Comparison of ENCODE assay signal across 23 cellular contexts in genomic region chr17:8018436-8018835, GRCh38. TPM values are rescaled to one million over a fixed set of nuclear protein-coding genes. Genes with fewer than 3 reads are reported as not detected.
DNase-seq lines count a peak whose midpoint lies in the region; ATAC-seq and TF ChIP-seq lines count a peak whose summit lies in the region.
"Had no signal": no experiment of that assay in that cellular context is flagged by ENCODE, and none has a peak within 500 bp of the region (broad histone marks: within the 10 kb centered on the region; RNA-seq: fewer than 3 reads in every experiment).

No MANE protein-coding gene starts in this region.

- H3K9ac ChIP-seq in mammary epithelial cell (ENCODE audit: insufficient read depth, low read length), result peak overlapping the region; percentile 31

- no peak overlapping the region for H2AFZ ChIP-seq in mammary epithelial cell (ENCODE audit: low read depth, low read length)

- CTCF ChIA-PET in mammary epithelial cell (lab: Charles Lee; ENCODE audit: low non-redundant PET), result interaction anchor here (0.5 to 2.9 kb wide), 2 partner anchors 23 to 161 kb away, joined by 3 to 24 read pairs; partner anchors contain the start of gene NAA38

- H3K36me3 ChIP-seq in mammary epithelial cell (ENCODE audit: insufficient read depth, low read length) (no peaks in the 10 kb centered on the region), prostate gland (no peaks in the 10 kb centered on the region)
- H3K36me3 ChIP-seq: gastroesophageal sphincter, SJCRH30 had no signal

- ATAC-seq in GM21576 (IDR thresholded peaks at IDR 0.05; ENCODE audit: unreplicated experiment), result no peak
- ATAC-seq: gastroesophageal sphincter had no signal

- BruUV-seq in mammary epithelial cell (replicated peaks; lab: Mats Ljungman, UMichigan), result no TSS peak

- H3K9me3 ChIP-seq in mammary epithelial cell (replicated peaks; ENCODE audit: insufficient read depth, low read length) (no peaks in the 10 kb centered on the region), prostate gland (no peaks in the 10 kb centered on the region)
- H3K9me3 ChIP-seq: gastroesophageal sphincter, SJCRH30 had no signal

- H3K27me3 ChIP-seq in mammary epithelial cell (ENCODE audit: insufficient read depth, low read length) (no peaks in the 10 kb centered on the region), prostate gland (replicated peaks; ENCODE audit: insufficient read depth) (no peaks in the 10 kb centered on the region)
- H3K27me3 ChIP-seq: SJCRH30 had no signal

- 56% methylated on average over 3 of the region's 3 CpGs for whole genome bisulfite sequencing in mammary epithelial cell (ENCODE audit: low coverage, missing lambda C conversion rate)
- WGBS in prostate gland, result 76% methylated on average over 3 of the region's 3 CpGs

- H3K4me3 ChIP-seq in mammary epithelial cell (replicated peaks in 1 of 3; ENCODE audit: insufficient read depth in 1 of 3, low read depth in 2 of 3, low read length in 3 of 3), result no peak overlapping the region
- H3K4me3 ChIP-seq in prostate gland, result no peak overlapping the region
- H3K4me3 ChIP-seq: gastroesophageal sphincter, lung, SJCRH30 had no signal

- intact Hi-C loops in mammary epithelial cell (cut with micrococcal nuclease), result loop anchor here (2.0 kb wide), 1 partner anchor 100 kb away; the partner anchor contains the start of gene ALOXE3
- intact Hi-C loops in prostate gland (cut with DNase I), result no loop called here

- no peaks in the 10 kb centered on the region for H3K79me2 ChIP-seq in mammary epithelial cell (ENCODE audit: insufficient read depth, low read length)

- H4K20me1 ChIP-seq in mammary epithelial cell (ENCODE audit: insufficient read depth, low read length), result no peaks in the 10 kb centered on the region

- H3K4me2 ChIP-seq in mammary epithelial cell (ENCODE audit: insufficient read depth, low read depth, low read length), result peak overlapping the region; percentile 70

- peak; percentile 3 for DNase-seq in GF-D8 (lab: John Stamatoyannopoulos, UW)
- peak; percentile 60 for DNase-seq in NCI-H82 (lab: John Stamatoyannopoulos, UW)
- no peak for DNase-seq in mammary epithelial cell
- no peak for DNase-seq in prostate gland (ENCODE audit: low spot score)
- no peak for DNase-seq in HUDEP-2 (lab: John Stamatoyannopoulos, UW; ENCODE audit: unreplicated experiment in 76 of 76)
- no peak for DNase-seq in retina
- DNase-seq: activated CD4-positive, alpha-beta T cell treated with anti-CD3 and anti-CD28 coated beads, Interleukin-2, amount 10 ng/mL, durations not matched to agents 7 days and 5 days; activated naive CD8-positive, alpha-beta T cell treated with anti-CD3 and anti-CD28 coated beads, Interleukin-2, amount 10 ng/mL, durations not matched to agents 7 days and 5 days; AML-193; effector CD8-positive, alpha-beta T cell; NCI-H1694; NCI-H2171 treated with DMSO at 0.1 percent for 48 hours; NCI-H524 treated with DMSO at 0.1 percent for 48 hours; SJCRH30; stimulated activated CD4-positive, alpha-beta T cell treated with anti-CD3 and anti-CD28 coated beads, Interleukin-2, amount 100 ng/mL, for 48 hours; stimulated activated naive CD4-positive, alpha-beta T cell had no signal

- in situ Hi-C loops in mammary epithelial cell (cut with MboI; ENCODE audit: low sequenced_read_pairs in 2 of 2), result no loop called here

- no peak for TF ChIP-seq POLR2A in prostate gland (IDR thresholded peaks at IDR 0.05)

- H3K4me1 ChIP-seq in mammary epithelial cell (ENCODE audit: insufficient read depth, low read length) (peaks cover 54% of the 10 kb centered on the region), prostate gland (replicated peaks) (peaks cover 12% of the 10 kb centered on the region)
- H3K4me1 ChIP-seq: SJCRH30 had no signal

- dilution Hi-C loops in mammary epithelial cell (cut with HindIII; ENCODE audit: low sequenced_read_pairs), result no loop called here

- H3K27ac ChIP-seq in mammary epithelial cell (ENCODE audit: insufficient read depth, low read depth, low read length) (peak overlapping the region; percentile 98), prostate gland (peak overlapping the region; percentile 74 to 84)
- H3K27ac ChIP-seq: gastroesophageal sphincter, SJCRH30 had no signal

- TF ChIP-seq CTCF in mammary epithelial cell (conservative IDR thresholded peaks at IDR 0.05 in 1 of 2, IDR thresholded peaks at IDR 0.05 in 1 of 2; ENCODE audit: extremely low read depth in 1 of 2, insufficient read depth in 1 of 2, low read depth in 1 of 2, low read length in 2 of 2), result no peak
- no peak for TF ChIP-seq CTCF in prostate gland (IDR thresholded peaks at IDR 0.05)

RNA-seq across cellular contexts. Expression of gene GUCY2D, which starts 16.0 kb away (rescaled TPM):
- under 1 TPM in 1 of 2 donors, not detected in 1; 0.47 TPM for total RNA-seq in mammary epithelial cell
- 0.01 TPM for polyA plus RNA-seq in mammary epithelial cell
- not detected for polyA minus RNA-seq in mammary epithelial cell
- 1 to 10 TPM in 1 of 2 donors, not detected in 1; 1.8 TPM for total RNA-seq in prostate gland
- total RNA-seq: activated CD4-positive, alpha-beta T cell treated with anti-CD3 and anti-CD28 coated beads, Interleukin-2, amount 10 ng/mL, durations not matched to agents 7 days and 5 days; activated naive CD8-positive, alpha-beta T cell treated with anti-CD3 and anti-CD28 coated beads, Interleukin-2, amount 10 ng/mL, durations not matched to agents 7 days and 5 days; activated T-helper 2 cell treated with anti-CD3 and anti-CD28 coated beads, Interferon-gamma antibody, Interleukin-2, Interleukin-4, amounts not matched to agents 10 μg/mL and 5 μg/mL and 100 μg/mL, durations not matched to agents 14 hours and 24 hours and 36 hours; cerebellum; gastroesophageal sphincter; neural crest cell; pulmonary artery endothelial cell; SJCRH30 had no signal

RNA-seq across cellular contexts. Expression of gene ALOX15B, which starts 20.4 kb away (rescaled TPM):
- total RNA-seq in mammary epithelial cell (10 to 100 TPM; 43.5 to 45.3 TPM), prostate gland (100 to 1,000 TPM in 1 of 2 donors, 10 to 100 TPM in 1; 52.1 to 108 TPM)
- polyA plus RNA-seq in mammary epithelial cell, result 83.5 TPM
- 66.6 TPM for polyA minus RNA-seq in mammary epithelial cell
- total RNA-seq: activated CD4-positive, alpha-beta T cell treated with anti-CD3 and anti-CD28 coated beads, Interleukin-2, amount 10 ng/mL, durations not matched to agents 7 days and 5 days; activated naive CD8-positive, alpha-beta T cell treated with anti-CD3 and anti-CD28 coated beads, Interleukin-2, amount 10 ng/mL, durations not matched to agents 7 days and 5 days; activated T-helper 2 cell treated with anti-CD3 and anti-CD28 coated beads, Interferon-gamma antibody, Interleukin-2, Interleukin-4, amounts not matched to agents 10 μg/mL and 5 μg/mL and 100 μg/mL, durations not matched to agents 14 hours and 24 hours and 36 hours; cerebellum; neural crest cell; pulmonary artery endothelial cell; SJCRH30 had no signal

Comparison
In these comparisons a context has a peak if more than half of its experiments do, and no peak if none do; other contexts are left out.
1. DNase-seq: peak in GF-D8 (single experiment) and NCI-H82 (single experiment); none in mammary epithelial cell (single experiment), prostate gland (single experiment), HUDEP-2 (0 of 76) and retina (single experiment).